Comparison of ENCODE assay signal across 19 cellular contexts in the genomic region with DNA sequence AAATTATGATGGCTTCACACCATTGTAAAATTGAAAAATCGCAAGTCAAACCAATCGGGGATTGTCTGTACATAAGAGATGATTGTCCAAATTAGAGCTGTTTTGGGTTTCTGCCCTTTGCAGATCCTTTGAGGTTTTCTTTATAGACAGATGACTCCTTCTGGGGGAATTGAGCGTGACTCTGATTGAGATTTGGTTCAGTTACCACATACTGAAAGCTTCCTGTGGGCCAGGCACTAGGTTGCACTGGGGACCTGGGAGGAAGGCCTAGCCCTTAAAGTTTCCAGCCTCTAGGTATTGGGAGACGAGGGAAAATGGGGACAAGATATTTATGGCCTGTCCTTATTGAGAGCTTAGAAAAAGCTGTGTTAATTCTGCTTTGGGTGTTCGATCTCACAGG. TPM values are rescaled to one million over a fixed set of nuclear protein-coding genes. Genes with fewer than 3 reads are reported as not detected.
DNase-seq lines count a peak whose midpoint lies in the region; ATAC-seq and TF ChIP-seq lines count a peak whose summit lies in the region.
"Had no signal": no experiment of that assay in that cellular context is flagged by ENCODE, and none has a peak within 500 bp of the region (broad histone marks: within the 10 kb centered on the region; RNA-seq: fewer than 3 reads in every experiment).

No MANE protein-coding gene starts in this region.

- no peak overlapping the region for H3K4me3 Mint-ChIP-seq in activated CD4-positive, alpha-beta T cell treated with anti-CD3 and anti-CD28 coated beads for 36 hours
- H3K4me3 Mint-ChIP-seq in nephron progenitor cell = no peak overlapping the region

- H3K27ac ChIP-seq in BLaER1 = no peak overlapping the region
- H3K27ac ChIP-seq: 22Rv1 had no signal

- POLR2A ChIA-PET in activated CD4-positive, alpha-beta T cell treated with anti-CD3 and anti-CD28 coated beads for 36 hours (lab: Charles Lee) = interaction anchor here (0.6 kb wide), 1 partner anchor 10 kb away, joined by 4 read pairs; no protein-coding TSS in a partner anchor

- peaks cover 52% of the 10 kb centered on the region for H3K4me1 ChIP-seq in BLaER1
- peaks cover 56% of the 10 kb centered on the region for H3K4me1 ChIP-seq in Loucy (ENCODE audit: insufficient read depth, low read length, poor library complexity, severe bottlenecking)

- H3F3A ChIP-seq in Loucy (ENCODE audit: low read depth) = no peaks in the 10 kb centered on the region

- H3K9me3 ChIP-seq in BLaER1 = peaks cover 46% of the 10 kb centered on the region
- H3K9me3 ChIP-seq in Loucy (ENCODE audit: insufficient read depth, low read depth, low read length) = no peaks in the 10 kb centered on the region

- H3K36me3 Mint-ChIP-seq in activated CD4-positive, alpha-beta T cell treated with anti-CD3 and anti-CD28 coated beads for 36 hours (ENCODE audit: low read depth) = peaks cover 37% of the 10 kb centered on the region
- peaks cover 66% of the 10 kb centered on the region for H3K36me3 Mint-ChIP-seq in nephron progenitor cell (ENCODE audit: low read depth)

- peak; percentile 28 for ATAC-seq in activated CD4-positive, alpha-beta T cell treated with anti-CD3 and anti-CD28 coated beads for 36 hours
- no peak for ATAC-seq in HG02798 (IDR thresholded peaks at IDR 0.05; ENCODE audit: poor library complexity, unreplicated experiment)
- no peak for ATAC-seq in GM21737 (IDR thresholded peaks at IDR 0.05; ENCODE audit: unreplicated experiment)
- ATAC-seq: GM12878, K562, PC-3 had no signal

- no peaks in the 10 kb centered on the region for H3K9me2 ChIP-seq in Loucy (replicated peaks; ENCODE audit: low read depth, low read length)

- H3K4me3 ChIP-seq in BLaER1 (no peak overlapping the region), Loucy (ENCODE audit: low read length, poor library complexity, severe bottlenecking) (no peak overlapping the region)
- H3K4me3 ChIP-seq: GM12878, K562 had no signal

- TF ChIP-seq CTCF in Loucy (conservative IDR thresholded peaks at IDR 0.05; ENCODE audit: low read length) = no peak
- no peak for TF ChIP-seq CTCF in nephron progenitor cell (IDR thresholded peaks at IDR 0.05)

- H2AFZ ChIP-seq in Loucy (ENCODE audit: low read length) = no peak overlapping the region

- peaks cover 99% of the 10 kb centered on the region for H3K79me2 ChIP-seq in Loucy (ENCODE audit: insufficient read depth, low read length)

- H3K27me3 ChIP-seq in BLaER1 = no peaks in the 10 kb centered on the region
- H3K27me3 ChIP-seq in Loucy (ENCODE audit: insufficient read depth, low read length, poor library complexity, severe bottlenecking) = no peaks in the 10 kb centered on the region

- peak overlapping the region; percentile 35 for H3K4me2 ChIP-seq in BLaER1
- peak overlapping the region; percentile 3 for H3K4me2 ChIP-seq in Loucy (ENCODE audit: low read depth, low read length, poor library complexity, severe bottlenecking)

- H4K20me1 ChIP-seq in BLaER1 (peaks cover 100% of the 10 kb centered on the region), Loucy (ENCODE audit: insufficient read depth, low read length, poor library complexity, severe bottlenecking) (peaks cover 94% of the 10 kb centered on the region)

- H3K4me1 Mint-ChIP-seq in activated CD4-positive, alpha-beta T cell treated with anti-CD3 and anti-CD28 coated beads for 36 hours = peaks cover 63% of the 10 kb centered on the region
- H3K4me1 Mint-ChIP-seq in nephron progenitor cell = peaks cover 10% of the 10 kb centered on the region

- intact Hi-C loops in activated CD4-positive, alpha-beta T cell treated with anti-CD3 and anti-CD28 coated beads for 36 hours (cut with DNase I, micrococcal nuclease) = no loop called here

- CTCF ChIA-PET in activated CD4-positive, alpha-beta T cell treated with anti-CD3 and anti-CD28 coated beads for 36 hours (lab: Charles Lee) = interaction anchor here (1.0 to 1.3 kb wide), 2 partner anchors 9 to 10 kb away, joined by 3 to 4 read pairs; a partner anchor contains a TSS

- no peaks in the 10 kb centered on the region for H3K9me3 Mint-ChIP-seq in activated CD4-positive, alpha-beta T cell treated with anti-CD3 and anti-CD28 coated beads for 36 hours (ENCODE audit: low read depth)
- peaks cover 8% of the 10 kb centered on the region for H3K9me3 Mint-ChIP-seq in nephron progenitor cell

- DNase-seq in activated CD4-positive, alpha-beta T cell treated with anti-CD3 and anti-CD28 coated beads for 36 hours = no peak
- DNase-seq in activated CD4-positive, alpha-beta T cell treated with anti-CD3 and anti-CD28 coated beads, Interleukin-2, amount 50 U/mL, for 48 hours = no peak
- DNase-seq in nephron progenitor cell (no peak), NCI-H1092 (lab: John Stamatoyannopoulos, UW) (no peak)
- DNase-seq: C1 segment of cervical spinal cord, Calu3, DMS79, NCI-H1048, NCI-H1694 treated with DMSO at 0.1 percent for 48 hours, NCI-H345, NCI-H69, PC-3 had no signal

- H3K27ac Mint-ChIP-seq in activated CD4-positive, alpha-beta T cell treated with anti-CD3 and anti-CD28 coated beads for 36 hours = peak overlapping the region; percentile 34
- H3K27ac Mint-ChIP-seq in nephron progenitor cell = peak overlapping the region; percentile 25

- H3K9ac ChIP-seq in BLaER1 (no peak overlapping the region), Loucy (ENCODE audit: low read depth, low read length, poor library complexity, severe bottlenecking) (no peak overlapping the region)

- H3K27me3 Mint-ChIP-seq in activated CD4-positive, alpha-beta T cell treated with anti-CD3 and anti-CD28 coated beads for 36 hours = no peaks in the 10 kb centered on the region
- H3K27me3 Mint-ChIP-seq in nephron progenitor cell (ENCODE audit: low read depth, poor library complexity) = no peaks in the 10 kb centered on the region

- peaks cover 64% of the 10 kb centered on the region for H3K36me3 ChIP-seq in BLaER1
- no peaks in the 10 kb centered on the region for H3K36me3 ChIP-seq in Loucy (ENCODE audit: insufficient read depth, low read length)

RNA-seq across cellular contexts. Expression of a gene that starts 9.2 kb away (rescaled TPM):
- 10 to 100 TPM; 43.9 to 54.5 TPM for total RNA-seq in activated CD4-positive, alpha-beta T cell treated with anti-CD3 and anti-CD28 coated beads for 36 hours
